In the genomic region with DNA sequence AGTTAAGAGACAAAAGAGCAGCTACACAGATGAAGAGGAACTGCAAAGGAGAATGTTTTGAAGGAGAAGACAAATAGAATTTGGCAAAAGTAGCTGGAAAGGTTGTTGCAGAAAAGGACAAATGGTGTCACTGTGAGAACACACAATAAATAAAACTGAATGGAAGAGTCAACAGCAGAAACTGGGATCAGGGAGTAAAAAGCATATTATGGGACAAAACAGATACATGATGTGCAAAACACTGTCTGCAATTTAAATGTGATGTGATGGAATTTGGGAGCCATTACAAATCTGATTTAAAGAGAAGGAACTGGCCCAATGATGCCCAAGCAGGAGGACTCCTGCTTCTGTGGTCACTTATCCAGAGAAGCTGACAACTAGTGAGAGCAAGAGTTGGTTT, we compare ENCODE assay signal across 26 cellular contexts. TPM values are rescaled to one million over a fixed set of nuclear protein-coding genes. Genes with fewer than 3 reads are reported as not detected.
DNase-seq lines count a peak whose midpoint lies in the region; ATAC-seq and TF ChIP-seq lines count a peak whose summit lies in the region.
"Had no signal": no experiment of that assay in that cellular context is flagged by ENCODE, and none has a peak within 500 bp of the region (broad histone marks: within the 10 kb centered on the region; RNA-seq: fewer than 3 reads in every experiment).

No MANE protein-coding gene starts in this region.

- peaks cover 0 to 6% of the 10 kb centered on the region in 2 experiments; a peak in 2 of 4 replicates for H3K79me1 ChIP-seq in IMR-90 (ENCODE audit: low read depth in 1 of 2, low read length in 2 of 2)

- no peak overlapping the region for H3K27ac ChIP-seq in IMR-90 (ENCODE audit: insufficient read depth, low read length)
- H3K27ac ChIP-seq in substantia nigra (ENCODE audit: low read depth, low read length, poor library complexity, severe bottlenecking) = peak overlapping the region; percentile 26
- no peak overlapping the region for H3K27ac ChIP-seq in upper lobe of right lung
- H3K27ac ChIP-seq: ascending aorta, esophagus squamous epithelium, HL-60, SJSA1, stomach, tibial nerve had no signal

- H3K27me3 ChIP-seq in IMR-90 (ENCODE audit: control insufficient read depth, insufficient read depth, low read length) (no peaks in the 10 kb centered on the region), upper lobe of right lung (no peaks in the 10 kb centered on the region)
- H3K27me3 ChIP-seq: ascending aorta, esophagus squamous epithelium, SJSA1, stomach, tibial nerve had no signal

- H4K5ac ChIP-seq in IMR-90 (ENCODE audit: low read depth, low read length) = no peak overlapping the region

- H3K9ac ChIP-seq in IMR-90 (ENCODE audit: low read depth, low read length) = no peak overlapping the region

- H3K23ac ChIP-seq in IMR-90 (ENCODE audit: low read depth, low read length) = no peak overlapping the region

- CTCF ChIA-PET in activated naive CD4-positive, alpha-beta T cell treated with anti-CD3 and anti-CD28 coated beads, Interleukin-2, amount 10 ng/mL, durations not matched to agents 7 days and 5 days (lab: Charles Lee) = interaction anchor here (1.5 kb wide), 1 partner anchor 106 kb away, joined by 6 read pairs; no protein-coding TSS in a partner anchor
- CTCF ChIA-PET in IMR-90 (lab: Yijun Ruan, JAX) = interaction anchor here (0.5 kb wide), 1 partner anchor 296 kb away, joined by 3 read pairs; no protein-coding TSS in a partner anchor

- H3K18ac ChIP-seq in IMR-90 (ENCODE audit: low read depth, low read length) = no peak overlapping the region

- peaks cover 3% of the 10 kb centered on the region; the same call in 1 of the 2 replicates for H3K9me3 ChIP-seq in IMR-90 (ENCODE audit: control insufficient read depth, insufficient read depth, low read length)
- H3K9me3 ChIP-seq in upper lobe of right lung = no peaks in the 10 kb centered on the region
- H3K9me3 ChIP-seq: ascending aorta, esophagus squamous epithelium, SJSA1, stomach, tibial nerve had no signal

- no peak overlapping the region for H2AFZ ChIP-seq in IMR-90 (replicated peaks; ENCODE audit: low read length, poor library complexity)

- no peak overlapping the region for H2BK120ac ChIP-seq in IMR-90 (ENCODE audit: low read depth, low read length)

- H3K14ac ChIP-seq in IMR-90 (replicated peaks; ENCODE audit: low read depth, low read length) = no peak overlapping the region

- dilution Hi-C loops in IMR-90 (cut with HindIII; ENCODE audit: low sequenced_read_pairs, unreplicated experiment) = no loop called here

- peaks cover 31% of the 10 kb centered on the region for H3K4me1 Mint-ChIP-seq in activated naive CD4-positive, alpha-beta T cell treated with anti-CD3 and anti-CD28 coated beads, Interleukin-2, amount 50 U/mL, for 24 hours
- H3K4me1 Mint-ChIP-seq in activated naive CD4-positive, alpha-beta T cell treated with anti-CD3 and anti-CD28 coated beads, Interleukin-2, amount 10 ng/mL, durations not matched to agents 7 days and 5 days = peaks cover 20% of the 10 kb centered on the region

- TSS peak; percentile 29 for BruUV-seq in IMR-90 (replicated peaks; lab: Mats Ljungman, UMichigan)

- H3K4ac ChIP-seq in IMR-90 (ENCODE audit: low read depth, low read length) = no peak overlapping the region

- H4K8ac ChIP-seq in IMR-90 (ENCODE audit: low read depth in 2 of 2, low read length in 2 of 2) = no peak overlapping the region

- TF ChIP-seq CTCF in IMR-90 (conservative IDR thresholded peaks at IDR 0.05; ENCODE audit: low read depth, low read length) (no peak), upper lobe of right lung (IDR thresholded peaks at IDR 0.05) (no peak)

- TF ChIP-seq RAD21 in IMR-90 (IDR thresholded peaks at IDR 0.05; ENCODE audit: low read length) = no peak

- intact Hi-C loops in IMR-90 (cut with micrococcal nuclease) = no loop called here
- intact Hi-C loops in upper lobe of right lung (cut with DNase I) = no loop called here

- peak overlapping the region; percentile 77 for H3K27ac Mint-ChIP-seq in activated naive CD4-positive, alpha-beta T cell treated with anti-CD3 and anti-CD28 coated beads, Interleukin-2, amount 50 U/mL, for 24 hours
- no peak overlapping the region for H3K27ac Mint-ChIP-seq in activated naive CD4-positive, alpha-beta T cell treated with anti-CD3 and anti-CD28 coated beads, Interleukin-2, amount 10 ng/mL, durations not matched to agents 7 days and 5 days
- H3K27ac Mint-ChIP-seq: dendritic cell treated with granulocyte-macrophage colony-stimulating factor and Interleukin-4, amounts not matched to agents 40 ng/mL and 50 ng/mL, for 4 days had no signal

- H3K36me3 ChIP-seq in IMR-90 (ENCODE audit: control insufficient read depth, insufficient read depth, low read length) = peaks cover 18% of the 10 kb centered on the region
- H3K36me3 ChIP-seq in upper lobe of right lung = peaks cover 48% of the 10 kb centered on the region

- no peak overlapping the region for H2BK5ac ChIP-seq in IMR-90 (ENCODE audit: low read depth, low read length, poor library complexity, severe bottlenecking)

- no peak for TF ChIP-seq POLR2A in IMR-90 (IDR thresholded peaks at IDR 0.05; ENCODE audit: low read depth, low read length)

- no peaks in the 10 kb centered on the region for H4K20me1 ChIP-seq in IMR-90 (ENCODE audit: insufficient read depth, low read length)

- peaks cover 10% of the 10 kb centered on the region for H3K36me3 Mint-ChIP-seq in activated naive CD4-positive, alpha-beta T cell treated with anti-CD3 and anti-CD28 coated beads, Interleukin-2, amount 50 U/mL, for 24 hours
- H3K36me3 Mint-ChIP-seq in activated naive CD4-positive, alpha-beta T cell treated with anti-CD3 and anti-CD28 coated beads, Interleukin-2, amount 10 ng/mL, durations not matched to agents 7 days and 5 days = peaks cover 60% of the 10 kb centered on the region

- H2BK15ac ChIP-seq in IMR-90 (ENCODE audit: low read depth, low read length) = no peak overlapping the region

- H3K4me3 ChIP-seq in IMR-90 (ENCODE audit: insufficient read depth, low read depth, low read length) (no peak overlapping the region), upper lobe of right lung (no peak overlapping the region)
- H3K4me3 ChIP-seq: ascending aorta, esophagus squamous epithelium, SJSA1, stomach, tibial nerve had no signal

- peaks cover 6% of the 10 kb centered on the region; the same call in 1 of the 2 replicates for H3K9me1 ChIP-seq in IMR-90 (ENCODE audit: insufficient read depth, low read length)

- in situ Hi-C loops in IMR-90 (cut with MboI; ENCODE audit: low sequenced_read_pairs) = no loop called here

- POLR2A ChIA-PET in IMR-90 (lab: Charles Lee; ENCODE audit: unreplicated experiment) = no interaction called here

- H3K4me1 ChIP-seq in IMR-90 (ENCODE audit: control insufficient read depth, insufficient read depth, low read length) (peaks cover 4% of the 10 kb centered on the region; the same call in 1 of the 2 replicates), upper lobe of right lung (no peaks in the 10 kb centered on the region)
- H3K4me1 ChIP-seq: ascending aorta, esophagus squamous epithelium, SJSA1, tibial nerve had no signal

- ATAC-seq in IMR-90 (ENCODE audit: low read depth) (no peak), upper lobe of right lung (no peak)
- ATAC-seq: left cardiac atrium had no signal

- DNase-seq in activated naive CD4-positive, alpha-beta T cell treated with anti-CD3 and anti-CD28 coated beads, Interleukin-2, amount 10 ng/mL, durations not matched to agents 7 days and 5 days = no peak
- DNase-seq in IMR-90 (no peak), globus pallidus (ENCODE audit: low spot score) (peak; percentile 42), substantia nigra (lab: John Stamatoyannopoulos, UW) (no peak), NK-92 (lab: John Stamatoyannopoulos, UW; ENCODE audit: unreplicated experiment) (no peak), upper lobe of right lung (no peak), NCI-H2029 treated with DMSO at 0.1 percent for 48 hours (lab: John Stamatoyannopoulos, UW) (no peak)
- DNase-seq: activated CD4-positive, alpha-beta T cell treated with anti-CD3 and anti-CD28 coated beads for 1 hour; activated naive CD4-positive, alpha-beta T cell treated with Interleukin-2 at 50 U/mL for 16 hours; DND-41; esophagus squamous epithelium; foreskin melanocyte; Karpas-422; left cardiac atrium; mammary epithelial cell; NCI-H1436; NCI-H82; occipital lobe; stomach; T-helper 1 cell had no signal

- H2BK20ac ChIP-seq in IMR-90 (ENCODE audit: low read depth, low read length) = no peak overlapping the region

- no peaks in the 10 kb centered on the region for H3K27me3 Mint-ChIP-seq in activated naive CD4-positive, alpha-beta T cell treated with anti-CD3 and anti-CD28 coated beads, Interleukin-2, amount 50 U/mL, for 24 hours
- no peaks in the 10 kb centered on the region for H3K27me3 Mint-ChIP-seq in activated naive CD4-positive, alpha-beta T cell treated with anti-CD3 and anti-CD28 coated beads, Interleukin-2, amount 10 ng/mL, durations not matched to agents 7 days and 5 days
- H3K27me3 Mint-ChIP-seq: dendritic cell treated with granulocyte-macrophage colony-stimulating factor and Interleukin-4, amounts not matched to agents 40 ng/mL and 50 ng/mL, for 4 days had no signal

- H3K9me3 Mint-ChIP-seq in activated naive CD4-positive, alpha-beta T cell treated with anti-CD3 and anti-CD28 coated beads, Interleukin-2, amount 50 U/mL, for 24 hours = no peaks in the 10 kb centered on the region
- no peaks in the 10 kb centered on the region for H3K9me3 Mint-ChIP-seq in activated naive CD4-positive, alpha-beta T cell treated with anti-CD3 and anti-CD28 coated beads, Interleukin-2, amount 10 ng/mL, durations not matched to agents 7 days and 5 days
- H3K9me3 Mint-ChIP-seq: dendritic cell treated with granulocyte-macrophage colony-stimulating factor and Interleukin-4, amounts not matched to agents 40 ng/mL and 50 ng/mL, for 4 days had no signal

- no peak overlapping the region for H2AK5ac ChIP-seq in IMR-90 (ENCODE audit: low read depth, low read length)

- H3K4me2 ChIP-seq in IMR-90 (ENCODE audit: low read depth, low read length) = no peak overlapping the region

- H4K91ac ChIP-seq in IMR-90 (ENCODE audit: insufficient read depth, low read depth, low read length) = no peak overlapping the region

- H2AK9ac ChIP-seq in IMR-90 (replicated peaks; ENCODE audit: low read depth, low read length, poor library complexity) = no peak overlapping the region

- H3K56ac ChIP-seq in IMR-90 (ENCODE audit: extremely low read depth, insufficient read depth, low read length) = no peak overlapping the region

- H3K4me3 Mint-ChIP-seq in activated naive CD4-positive, alpha-beta T cell treated with anti-CD3 and anti-CD28 coated beads, Interleukin-2, amount 50 U/mL, for 24 hours = no peak overlapping the region
- no peak overlapping the region for H3K4me3 Mint-ChIP-seq in activated naive CD4-positive, alpha-beta T cell treated with anti-CD3 and anti-CD28 coated beads, Interleukin-2, amount 10 ng/mL, durations not matched to agents 7 days and 5 days
- H3K4me3 Mint-ChIP-seq: dendritic cell treated with granulocyte-macrophage colony-stimulating factor and Interleukin-4, amounts not matched to agents 40 ng/mL and 50 ng/mL, for 4 days had no signal

TF ChIP-seq in IMR-90, 13 proteins besides CTCF, POLR2A, EP300 and RAD21 (continues in another document):
- TF ChIP-seq RCOR1 (IDR thresholded peaks at IDR 0.05; ENCODE audit: insufficient replicate concordance, low read length) = no peak

RNA-seq across cellular contexts. Expression of a gene that starts 46.1 kb away (rescaled TPM):
- total RNA-seq in IMR-90 (2012; rRNA removed) (52.0 and 110 TPM in 2 replicates), upper lobe of right lung (228 TPM)
- polyA plus RNA-seq in IMR-90 (2012; rRNA removed) = 32.2 and 45.9 TPM in 2 replicates
- 21.8 and 23.3 TPM in 2 replicates for polyA plus RNA-seq in IMR-90 (2012; cell fraction: cytosol; rRNA removed)
- polyA plus RNA-seq in IMR-90 (2012; cell fraction: nucleus; rRNA removed; ENCODE audit: low replicate concordance) = 14.8 and 56.7 TPM in 2 replicates
